In genomic region chr9:35814841-35815543, GRCh38 we compare ENCODE assay signal across 8 cellular contexts. TPM values are rescaled to one million over a fixed set of nuclear protein-coding genes. Genes with fewer than 3 reads are reported as not detected.
DNase-seq lines count a peak whose midpoint lies in the region; ATAC-seq and TF ChIP-seq lines count a peak whose summit lies in the region.

Gene HINT2 (minus strand): TSS chr9:35815042. CDS start chr9:35814979, 63 bp downstream.

- H3K36me3 ChIP-seq in Karpas-422 (ENCODE audit: insufficient read depth, low read length) = no peaks in the 10 kb centered on the region
- peaks cover 0 to 6% (median 2%) of the 10 kb centered on the region in 4 donors for H3K36me3 ChIP-seq in esophagus muscularis mucosa

- no peak for TF ChIP-seq EP300 in esophagus muscularis mucosa (IDR thresholded peaks at IDR 0.05)

- peak within 1 kb of the TSS; percentile 90 for H3K9ac ChIP-seq in Karpas-422 (ENCODE audit: low read length)

- ATAC-seq in GM21825 (IDR thresholded peaks at IDR 0.05; ENCODE audit: unreplicated experiment) = peak; percentile 68

- DNase-seq in DMS79 treated with DMSO at 0.1 percent for 48 hours (lab: John Stamatoyannopoulos, UW) (peak; percentile 100), Karpas-422 (peak; percentile 99), RKO (ENCODE audit: low spot score) (peak; percentile 99), activated T-helper 1 cell treated with Interleukin-2 at 50 U/mL for 16 hours (ENCODE audit: low read depth) (peak; percentile 92), esophagus muscularis mucosa (ENCODE audit: extremely low spot score) (peak; percentile 99), myocyte (ENCODE audit: low read depth) (peak; percentile 100)
- DNase-seq in stimulated activated CD8-positive, alpha-beta memory T cell treated with anti-CD3 and anti-CD28 coated beads, Interleukin-7, amount 100 ng/mL, for 48 hours (ENCODE audit: extremely low read depth in 1 of 2, low read depth in 1 of 2) = peak; percentile 90 to 99

- no peaks in the 10 kb centered on the region for H3K9me3 ChIP-seq in Karpas-422 (ENCODE audit: low read length)
- H3K9me3 ChIP-seq in esophagus muscularis mucosa = no peaks in the 10 kb centered on the region

- H3K4me3 ChIP-seq in Karpas-422 (ENCODE audit: low read length) (peak within 1 kb of the TSS; percentile 81), esophagus muscularis mucosa (peak within 1 kb of the TSS; percentile 76 to 100 (median 86))

- peaks cover 8% of the 10 kb centered on the region for H3K79me2 ChIP-seq in Karpas-422 (ENCODE audit: low read length)

- H3K4me1 ChIP-seq in Karpas-422 (ENCODE audit: low read length) (peaks cover 37% of the 10 kb centered on the region), esophagus muscularis mucosa (peaks cover 30 to 47% (median 43%) of the 10 kb centered on the region in 4 donors)

- peak in 1 of 3 experiments; percentile 16 for TF ChIP-seq CTCF in esophagus muscularis mucosa (IDR thresholded peaks at IDR 0.05)

- 0% methylated on average over 18 of the region's 52 CpGs for WGBS in esophagus muscularis mucosa

- peak within 1 kb of the TSS; percentile 98 for H2AFZ ChIP-seq in Karpas-422 (ENCODE audit: low read length)

- H3K27me3 ChIP-seq in Karpas-422 (ENCODE audit: low read length) = no peaks in the 10 kb centered on the region
- H3K27me3 ChIP-seq in esophagus muscularis mucosa = no peaks in the 10 kb centered on the region

- H3K9me2 ChIP-seq in Karpas-422 (replicated peaks; ENCODE audit: insufficient read depth, low read length) = no peaks in the 10 kb centered on the region

- H3K27ac ChIP-seq in Karpas-422 (ENCODE audit: low read length) (peak within 1 kb of the TSS; percentile 77), esophagus muscularis mucosa (replicated peaks in 1 of 4) (peak within 1 kb of the TSS; percentile 94 to 100 (median 96))

- peak; percentile 86 for TF ChIP-seq POLR2A in esophagus muscularis mucosa (IDR thresholded peaks at IDR 0.05; ENCODE audit: low read depth)

- no peaks in the 10 kb centered on the region for H4K20me1 ChIP-seq in Karpas-422 (ENCODE audit: insufficient read depth, low read depth, low read length)

- intact Hi-C loops in esophagus muscularis mucosa (cut with DNase I) = no loop called here

- peak within 1 kb of the TSS; percentile 90 for H3K4me2 ChIP-seq in Karpas-422 (ENCODE audit: low read depth, low read length, poor library complexity, severe bottlenecking)

RNA-seq across cellular contexts. Expression of gene HINT2, which starts in this region (rescaled TPM):
- 84.0 and 146 TPM in 2 replicates for total RNA-seq in Karpas-422 (2014; rRNA removed; shearing (Covaris generic); ENCODE audit: low replicate concordance)
- 10 to 100 TPM; 23.4 to 32.4 (median 27.5) TPM for total RNA-seq in esophagus muscularis mucosa
- 24.4 and 30.0 TPM in 2 replicates for total RNA-seq in myocyte
- 49.8 TPM for polyA plus RNA-seq in myocyte (2012)

Comparison
In these comparisons a context has a peak if more than half of its experiments do, and no peak if none do; other contexts are left out.
1. Peak in every context shown above with its lines: DNase-seq, ATAC-seq, H3K4me3 ChIP-seq and H3K27ac ChIP-seq.